ENCODE assay signal across 8 cellular contexts in genomic region chr11:69000831-69001245, GRCh38.
DNase-seq lines count a peak whose midpoint lies in the region; ATAC-seq and TF ChIP-seq lines count a peak whose summit lies in the region.

No MANE protein-coding gene starts in this region.

- H3K36me3 ChIP-seq in SK-N-MC (ENCODE audit: insufficient read depth, low read length) = no peaks in the 10 kb centered on the region

- DNase-seq in SK-N-MC (ENCODE audit: low read depth, low spot score) (no peak), foreskin melanocyte (peak; percentile 82), retinal pigment epithelial cell (ENCODE audit: low read depth) (no peak), NCI-H2107 treated with DMSO at 0.1 percent for 48 hours (lab: John Stamatoyannopoulos, UW; ENCODE audit: unreplicated experiment) (no peak)
- no peak for DNase-seq in central memory CD4-positive, alpha-beta T cell
- DNase-seq in stimulated activated CD4-positive, alpha-beta T cell treated with anti-CD3 and anti-CD28 coated beads, Interleukin-4, amount 100 ng/mL, for 24 hours = no peak

- no peaks in the 10 kb centered on the region for H3K9me3 ChIP-seq in SK-N-MC (ENCODE audit: low read depth, low read length)

- no peak for ATAC-seq in HG03442 (IDR thresholded peaks at IDR 0.05; ENCODE audit: unreplicated experiment)

- peak overlapping the region; percentile 58 for H3K27ac ChIP-seq in SK-N-MC

- H3K9ac ChIP-seq in SK-N-MC (ENCODE audit: insufficient read length) = peak overlapping the region; percentile 37

- TF ChIP-seq CTCF in GM12873 (IDR thresholded peaks at IDR 0.05; ENCODE audit: insufficient read depth, low read depth, low read length, missing control alignments) (peak; percentile 16), retinal pigment epithelial cell (conservative IDR thresholded peaks at IDR 0.05; ENCODE audit: low read depth, low read length) (peak; percentile 61)

- H3K4me3 ChIP-seq in SK-N-MC (no peak overlapping the region), retinal pigment epithelial cell (ENCODE audit: low read length) (no peak overlapping the region)
